ENCODE assay signal across 9 cellular contexts in genomic region chr1:47388548-47389238, GRCh38. TPM values are rescaled to one million over a fixed set of nuclear protein-coding genes. Genes with fewer than 3 reads are reported as not detected.
A peak's percentile ranks its signal among the peaks of the same experiment; 100 is the strongest.
DNase-seq lines count a peak whose midpoint lies in the region; ATAC-seq, FAIRE-seq and TF ChIP-seq lines count a peak whose summit lies in the region.
"Had no signal": no experiment of that assay in that cellular context is flagged by ENCODE, and none has a peak within 500 bp of the region (broad histone marks: within the 10 kb centered on the region; RNA-seq: fewer than 3 reads in every experiment).

No MANE protein-coding gene starts in this region.

- no peaks in the 10 kb centered on the region for H3F3A ChIP-seq in OCI-LY1 (ENCODE audit: insufficient read depth, low read length)

- H3K9me2 ChIP-seq in OCI-LY1 (ENCODE audit: low read depth, low read length), result no peaks in the 10 kb centered on the region

- no peaks in the 10 kb centered on the region for H3K27me3 ChIP-seq in OCI-LY1 (ENCODE audit: insufficient read depth, low read length)
- no peaks in the 10 kb centered on the region for H3K27me3 ChIP-seq in pancreas

- H3K9me3 ChIP-seq in OCI-LY1 (ENCODE audit: low read length) (no peaks in the 10 kb centered on the region), pancreas (no peaks in the 10 kb centered on the region)

- H3K4me1 ChIP-seq in OCI-LY1 (ENCODE audit: insufficient read depth, low read length, severe bottlenecking) (no peaks in the 10 kb centered on the region), pancreas (no peaks in the 10 kb centered on the region)

- ATAC-seq in GM18517 (IDR thresholded peaks at IDR 0.05; ENCODE audit: unreplicated experiment) (peak; percentile 55), pancreas (peak; percentile 68 to 95 (median 88)), GM19324 (IDR thresholded peaks at IDR 0.05; ENCODE audit: low FRiP score, unreplicated experiment) (no peak)

- H3K9ac ChIP-seq in OCI-LY1 (ENCODE audit: low read length), result no peak overlapping the region

- WGBS in pancreas, 2 donors, result 23 to 29% methylated on average over 7 of the region's 7 CpGs

- no peaks in the 10 kb centered on the region for H3K79me2 ChIP-seq in OCI-LY1 (ENCODE audit: insufficient read depth, low read length)

- TF ChIP-seq CTCF in AG10803 (conservative IDR thresholded peaks at IDR 0.05; ENCODE audit: low read length), result peak; percentile 85
- TF ChIP-seq CTCF in OCI-LY1 (IDR thresholded peaks at IDR 0.05; ENCODE audit: low read length), result peak; percentile 83
- peak; percentile 23 to 63 (median 56) for TF ChIP-seq CTCF in pancreas (IDR thresholded peaks at IDR 0.05)

- H3K4me3 ChIP-seq in AG10803 (ENCODE audit: low read length) (no peak overlapping the region), OCI-LY1 (ENCODE audit: low read depth, low read length, poor library complexity, severe bottlenecking) (no peak overlapping the region), pancreas (no peak overlapping the region)

- no peak for FAIRE-seq in pancreas (lab: Jason Lieb, UNC)

- H4K20me1 ChIP-seq in OCI-LY1 (ENCODE audit: insufficient read depth, low read length), result no peaks in the 10 kb centered on the region

- intact Hi-C loops in pancreas (cut with DNase I), result no loop called here

- DNase-seq in AG10803 (ENCODE audit: low read depth) (peak; percentile 60), HK-2 (ENCODE audit: unreplicated experiment) (peak; percentile 68), activated T-helper 1 cell treated with Interleukin-2 at 50 U/mL for 16 hours (ENCODE audit: low read depth) (peak; percentile 4), globus pallidus (ENCODE audit: low spot score) (peak; percentile 13), pancreas (peak; percentile 18 to 77 (median 50))

- no peak overlapping the region for H2AFZ ChIP-seq in OCI-LY1 (ENCODE audit: low read length)

- no peak overlapping the region for H3K4me2 ChIP-seq in OCI-LY1 (ENCODE audit: low read length)

- H3K27ac ChIP-seq in OCI-LY1 (ENCODE audit: low read depth, low read length, poor library complexity, severe bottlenecking), result no peak overlapping the region
- no peak overlapping the region for H3K27ac ChIP-seq in pancreas

- H3K36me3 ChIP-seq in OCI-LY1 (ENCODE audit: insufficient read depth, low read length) (no peaks in the 10 kb centered on the region), pancreas (no peaks in the 10 kb centered on the region)

RNA-seq across cellular contexts. Expression of gene FOXE3, which starts 27.4 kb away (rescaled TPM):
- not detected for total RNA-seq in pancreas
- not detected for polyA plus RNA-seq in pancreas
- total RNA-seq: naive thymus-derived CD8-positive, alpha-beta T cell had no signal
- polyA plus RNA-seq: naive thymus-derived CD8-positive, alpha-beta T cell had no signal

RNA-seq across cellular contexts. Expression of gene FOXD2, which starts 49.2 kb away (rescaled TPM):
- total RNA-seq in pancreas, result under 1 TPM; 0.04 to 0.19 (median 0.09) TPM
- polyA plus RNA-seq in pancreas, result under 1 TPM; 0.02 to 0.08 TPM

RNA-seq across cellular contexts. Expression of gene CMPK1, which starts 55.1 kb away (rescaled TPM):
- 10 to 100 TPM; 51.1 to 93.0 (median 75.2) TPM for total RNA-seq in pancreas
- polyA plus RNA-seq in pancreas, result 10 to 100 TPM; 43.8 to 54.9 TPM

Comparison
In these comparisons a context has a peak if more than half of its experiments do, and no peak if none do; other contexts are left out.
1. DNase-seq: peak in every context shown above with its lines; median percentile 68 in HK-2; 60 in AG10803; 50 in pancreas; 13 in globus pallidus; 4 in activated T-helper 1 cell treated with Interleukin-2 at 50 U/mL for 16 hours.